In the genomic region with DNA sequence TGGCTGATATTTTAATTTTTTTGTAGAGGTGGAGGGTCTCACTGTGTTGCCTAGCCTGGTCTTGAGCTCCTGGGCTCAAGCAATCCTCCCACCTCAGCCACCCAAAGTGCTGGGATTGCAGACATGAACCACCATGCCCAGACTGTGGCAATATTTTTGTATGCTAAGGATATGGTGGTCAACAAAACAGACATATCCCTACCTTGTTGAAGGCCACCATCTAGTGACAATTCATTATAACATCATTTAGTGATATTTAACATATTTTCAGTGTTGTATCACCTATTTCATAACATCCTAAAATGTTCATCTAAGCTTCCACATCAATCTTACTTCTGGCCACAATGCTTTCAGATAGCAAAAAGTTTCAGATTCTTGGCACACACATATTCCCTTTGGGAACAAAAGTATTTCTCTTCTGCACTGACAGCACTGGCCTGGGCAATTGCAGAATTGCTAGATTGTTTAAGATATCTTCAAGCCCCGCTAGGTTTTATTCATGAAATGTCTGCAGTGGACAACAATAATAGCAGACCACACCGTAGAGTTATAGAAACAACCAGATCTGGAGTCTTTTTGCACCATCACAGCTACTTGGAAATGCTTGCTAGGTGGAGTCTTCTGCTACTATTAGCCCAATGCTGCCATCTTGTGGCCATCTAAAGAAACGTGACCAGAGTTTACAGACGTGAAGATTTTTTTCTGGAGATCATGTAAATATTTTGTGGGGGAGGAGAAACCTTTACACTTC, we compare ENCODE assay signal across 8 cellular contexts. TPM values are rescaled to one million over a fixed set of nuclear protein-coding genes. Genes with fewer than 3 reads are reported as not detected.
DNase-seq lines count a peak whose midpoint lies in the region; ATAC-seq and TF ChIP-seq lines count a peak whose summit lies in the region.

No MANE protein-coding gene starts in this region.

- H3K36me3 ChIP-seq in Loucy (ENCODE audit: insufficient read depth, low read length) (no peaks in the 10 kb centered on the region), SJCRH30 (no peaks in the 10 kb centered on the region)

- no peak overlapping the region for H3K4me3 Mint-ChIP-seq in progenitor cell of endocrine pancreas (ENCODE audit: low read depth)

- no peak overlapping the region for H3K27ac Mint-ChIP-seq in progenitor cell of endocrine pancreas

- H2AFZ ChIP-seq in Loucy (ENCODE audit: low read length), result no peak overlapping the region

- peak overlapping the region; percentile 6 for H3K4me2 ChIP-seq in Loucy (ENCODE audit: low read depth, low read length, poor library complexity, severe bottlenecking)

- no peaks in the 10 kb centered on the region for H4K20me1 ChIP-seq in Loucy (ENCODE audit: insufficient read depth, low read length, poor library complexity, severe bottlenecking)

- H3K9me3 ChIP-seq in Loucy (ENCODE audit: insufficient read depth, low read depth, low read length) (no peaks in the 10 kb centered on the region), SJCRH30 (replicated peaks) (no peaks in the 10 kb centered on the region)

- no peaks in the 10 kb centered on the region for H3K79me2 ChIP-seq in Loucy (ENCODE audit: insufficient read depth, low read length)

- H3K27me3 ChIP-seq in Loucy (ENCODE audit: insufficient read depth, low read length, poor library complexity, severe bottlenecking) (no peaks in the 10 kb centered on the region), SJCRH30 (no peaks in the 10 kb centered on the region)

- H3K4me1 ChIP-seq in Loucy (ENCODE audit: insufficient read depth, low read length, poor library complexity, severe bottlenecking), result peaks cover 5% of the 10 kb centered on the region
- no peaks in the 10 kb centered on the region for H3K4me1 ChIP-seq in SJCRH30

- H3K4me3 ChIP-seq in Loucy (ENCODE audit: low read length, poor library complexity, severe bottlenecking) (no peak overlapping the region), SJCRH30 (no peak overlapping the region)

- H3F3A ChIP-seq in Loucy (ENCODE audit: low read depth), result no peaks in the 10 kb centered on the region

- H3K9ac ChIP-seq in Loucy (ENCODE audit: low read depth, low read length, poor library complexity, severe bottlenecking), result no peak overlapping the region

- no peaks in the 10 kb centered on the region for H3K36me3 Mint-ChIP-seq in progenitor cell of endocrine pancreas (ENCODE audit: insufficient read depth)

- H3K9me3 Mint-ChIP-seq in progenitor cell of endocrine pancreas (ENCODE audit: low read depth), result no peaks in the 10 kb centered on the region

- peaks cover 4% of the 10 kb centered on the region for H3K27me3 Mint-ChIP-seq in progenitor cell of endocrine pancreas

- H3K4me1 Mint-ChIP-seq in progenitor cell of endocrine pancreas (ENCODE audit: low read depth), result no peaks in the 10 kb centered on the region

- TF ChIP-seq CTCF in Loucy (conservative IDR thresholded peaks at IDR 0.05; ENCODE audit: low read length) (peak; percentile 87), progenitor cell of endocrine pancreas (IDR thresholded peaks at IDR 0.05; ENCODE audit: unreplicated experiment) (peak; percentile 88)

- ATAC-seq in GM21825 (IDR thresholded peaks at IDR 0.05; ENCODE audit: unreplicated experiment), result peak; percentile 24

- H3K9me2 ChIP-seq in Loucy (replicated peaks; ENCODE audit: low read depth, low read length), result no peaks in the 10 kb centered on the region

- H3K27ac ChIP-seq in SJCRH30, result no peak overlapping the region

- DNase-seq in Daoy (ENCODE audit: low read depth), result peak; percentile 65
- peak; percentile 50 to 81 for DNase-seq in SJCRH30
- peak; percentile 55 for DNase-seq in activated naive CD4-positive, alpha-beta T cell treated with anti-CD3 and anti-CD28 coated beads, Interleukin-2, amount 50 U/mL, for 16 hours
- DNase-seq in glomerular endothelial cell (ENCODE audit: extremely low read depth, low read depth, low spot score), result peak; percentile 67
- peak; percentile 34 for DNase-seq in progenitor cell of endocrine pancreas (ENCODE audit: low spot score, unreplicated experiment)
- DNase-seq in UCSD-AML1 (lab: John Stamatoyannopoulos, UW; ENCODE audit: unreplicated experiment), result no peak

RNA-seq across cellular contexts. Expression of a gene that starts 58.4 kb away (rescaled TPM):
- 3.2 and 3.4 TPM in 2 replicates for total RNA-seq in Daoy (2014; rRNA removed; shearing (Covaris generic))
- 9.6 and 11.7 TPM in 2 replicates for total RNA-seq in SJCRH30 (2014; rRNA removed; shearing (Covaris generic))
- total RNA-seq in glomerular endothelial cell, result 1.9 and 2.0 TPM in 2 replicates
- 5.9 and 6.1 TPM in 2 replicates for total RNA-seq in progenitor cell of endocrine pancreas
